In the genomic region with DNA sequence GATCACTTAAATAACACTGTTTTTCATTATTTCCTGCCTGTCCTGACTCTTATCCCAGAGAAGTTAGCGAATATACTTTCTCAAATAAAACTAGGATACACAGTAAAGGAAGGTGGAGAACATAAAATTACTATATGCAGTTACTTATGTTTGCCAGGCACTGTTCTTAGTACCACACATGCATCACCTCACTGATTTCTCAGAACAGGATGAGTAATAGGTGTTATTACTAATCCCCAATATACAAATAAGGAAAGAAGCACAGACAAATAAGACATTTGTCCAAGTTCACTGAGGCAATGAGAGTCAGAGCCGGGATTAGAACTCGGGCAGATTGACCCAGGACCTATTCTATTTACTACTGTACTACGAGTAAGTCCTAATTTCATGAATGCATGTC, we compare ENCODE assay signal across 21 cellular contexts.
"Had no signal": no experiment of that assay in that cellular context is flagged by ENCODE, and none has a peak within 500 bp of the region (broad histone marks: within the 10 kb centered on the region; RNA-seq: fewer than 3 reads in every experiment).

No MANE protein-coding gene starts in this region.

- H3K4me3 ChIP-seq: adrenal gland, esophagus muscularis mucosa, SK-N-MC, spleen, thoracic aorta, upper lobe of left lung had no signal

- H3K4me1 Mint-ChIP-seq: activated B cell treated with CpG ODN at 0.5 μM for 24 hours, natural killer cell had no signal

- ATAC-seq: left ventricle myocardium superior, natural killer cell, T-helper 17 cell had no signal

- H3K9me3 Mint-ChIP-seq: activated CD4-positive, alpha-beta memory T cell treated with anti-CD3 and anti-CD28 coated beads for 36 hours had no signal

- H3K36me3 Mint-ChIP-seq: activated CD4-positive, alpha-beta memory T cell treated with anti-CD3 and anti-CD28 coated beads for 36 hours; activated naive CD8-positive, alpha-beta T cell had no signal

- H3K27ac ChIP-seq: adrenal gland, esophagus muscularis mucosa, SK-N-MC, spleen, thoracic aorta, upper lobe of left lung had no signal

- H3K4me1 ChIP-seq: adrenal gland, spleen, upper lobe of left lung had no signal

- H3K36me3 ChIP-seq: adrenal gland, esophagus muscularis mucosa, spleen, thoracic aorta, upper lobe of left lung had no signal

- H3K9me3 ChIP-seq: adrenal gland, esophagus muscularis mucosa, thoracic aorta had no signal

- H3K27ac Mint-ChIP-seq: activated B cell treated with CpG ODN at 0.5 μM for 24 hours; activated CD4-positive, alpha-beta memory T cell treated with anti-CD3 and anti-CD28 coated beads for 36 hours; activated naive CD8-positive, alpha-beta T cell; natural killer cell; T-helper 17 cell had no signal

- DNase-seq: activated B cell treated with CpG ODN at 0.5 μM for 24 hours; activated CD4-positive, alpha-beta memory T cell treated with anti-CD3 and anti-CD28 coated beads for 36 hours; activated CD4-positive, alpha-beta T cell treated with anti-CD3 and anti-CD28 coated beads for 48 hours; activated naive CD4-positive, alpha-beta T cell; activated T-cell treated with anti-CD3 and anti-CD28 coated beads, Interleukin-2, amount 50 U/mL, for 1 hour; adrenal gland; cortex of kidney; left ventricle myocardium superior; midbrain; natural killer cell; retina; spleen; stimulated activated CD4-positive, alpha-beta T cell treated with anti-CD3 and anti-CD28 coated beads, Interleukin-4, amount 100 ng/mL, for 1 hour; stimulated activated naive CD4-positive, alpha-beta T cell treated with Interleukin-2 at 50 U/mL for 16 hours; SW 1271; T-helper 17 cell; upper lobe of left lung had no signal

- H3K27me3 ChIP-seq: adrenal gland, esophagus muscularis mucosa, spleen, upper lobe of left lung had no signal

- H3K4me3 Mint-ChIP-seq: activated B cell treated with CpG ODN at 0.5 μM for 24 hours; activated CD4-positive, alpha-beta memory T cell treated with anti-CD3 and anti-CD28 coated beads for 36 hours; activated naive CD8-positive, alpha-beta T cell; natural killer cell; T-helper 17 cell had no signal
